In genomic region chr1:168468822-168469221, GRCh38 we compare ENCODE assay signal across 15 cellular contexts.
A peak's percentile ranks its signal among the peaks of the same experiment; 100 is the strongest.
DNase-seq lines count a peak whose midpoint lies in the region; ATAC-seq, FAIRE-seq and TF ChIP-seq lines count a peak whose summit lies in the region.
"Had no signal": no experiment of that assay in that cellular context is flagged by ENCODE, and none has a peak within 500 bp of the region (broad histone marks: within the 10 kb centered on the region; RNA-seq: fewer than 3 reads in every experiment).

No MANE protein-coding gene starts in this region.

- ATAC-seq in activated naive CD8-positive, alpha-beta T cell treated with anti-CD3 and anti-CD28 coated beads, Interleukin-2, amount 10 ng/mL, durations not matched to agents 7 days and 5 days (ENCODE audit: low read depth): no peak
- no peak for ATAC-seq in HG03095 (IDR thresholded peaks at IDR 0.05; ENCODE audit: unreplicated experiment)

- H3K36me3 ChIP-seq in CD4-positive, alpha-beta memory T cell (ENCODE audit: insufficient read depth, low read length): no peaks in the 10 kb centered on the region
- no peaks in the 10 kb centered on the region for H3K36me3 ChIP-seq in GM23248 (ENCODE audit: low read depth)
- H3K36me3 ChIP-seq in sigmoid colon: no peaks in the 10 kb centered on the region
- H3K36me3 ChIP-seq in neural progenitor cell: no peaks in the 10 kb centered on the region
- H3K36me3 ChIP-seq: right atrium auricular region had no signal

- H3K9me3 ChIP-seq in CD4-positive, alpha-beta memory T cell (ENCODE audit: control insufficient read depth in 1 of 2, low read length in 2 of 2): no peaks in the 10 kb centered on the region
- no peaks in the 10 kb centered on the region for H3K9me3 ChIP-seq in GM23248 (ENCODE audit: low read depth)
- no peaks in the 10 kb centered on the region for H3K9me3 ChIP-seq in sigmoid colon
- no peaks in the 10 kb centered on the region for H3K9me3 ChIP-seq in neural progenitor cell (ENCODE audit: low read depth)
- H3K9me3 ChIP-seq: right atrium auricular region had no signal

- no peak for FAIRE-seq in frontal cortex (lab: Jason Lieb, UNC)
- FAIRE-seq: D721Med, TTC549 had no signal

- H3K27me3 ChIP-seq in CD4-positive, alpha-beta memory T cell (ENCODE audit: insufficient read depth, low read length): no peaks in the 10 kb centered on the region
- H3K27me3 ChIP-seq in GM23248 (replicated peaks; ENCODE audit: insufficient read depth) (no peaks in the 10 kb centered on the region), sigmoid colon (no peaks in the 10 kb centered on the region), neural progenitor cell (no peaks in the 10 kb centered on the region)
- H3K27me3 ChIP-seq: right atrium auricular region had no signal

- H4K20me1 ChIP-seq in GM23248 (ENCODE audit: insufficient read depth) (no peaks in the 10 kb centered on the region), neural progenitor cell (ENCODE audit: low read depth) (no peaks in the 10 kb centered on the region)

- CTCF ChIA-PET in CD4-positive, alpha-beta memory T cell (lab: Charles Lee; ENCODE audit: partially characterized antibody): interaction anchor here (1.0 to 3.5 kb wide), 7 partner anchors 9 to 126 kb away, joined by 3 to 21 read pairs (median 6); no protein-coding TSS in a partner anchor

- H3K4me1 ChIP-seq in CD4-positive, alpha-beta memory T cell (ENCODE audit: insufficient read depth, low read length): peaks cover 58% of the 10 kb centered on the region
- H3K4me1 ChIP-seq in GM23248 (ENCODE audit: insufficient read depth) (peaks cover 44% of the 10 kb centered on the region), sigmoid colon (peaks cover 0 to 56% (median 53%) of the 10 kb centered on the region in 4 donors), neural progenitor cell (peaks cover 4% of the 10 kb centered on the region)

- H3K4me2 ChIP-seq in GM23248 (ENCODE audit: unreplicated experiment): peak overlapping the region; percentile 72
- H3K4me2 ChIP-seq in neural progenitor cell: no peak overlapping the region

- in situ Hi-C loops in GM23248 (cut with MboI): no loop called here

- peaks cover 7% of the 10 kb centered on the region in 2 donors for H3K36me3 Mint-ChIP-seq in CD4-positive, alpha-beta memory T cell
- H3K36me3 Mint-ChIP-seq in activated naive CD8-positive, alpha-beta T cell treated with anti-CD3 and anti-CD28 coated beads, Interleukin-2, amount 10 ng/mL, durations not matched to agents 7 days and 5 days: peaks cover 36% of the 10 kb centered on the region
- H3K36me3 Mint-ChIP-seq in neural progenitor cell: no peaks in the 10 kb centered on the region

- peak overlapping the region in 5 of 8 donors; percentile 4 to 76 (median 15) for H3K4me3 Mint-ChIP-seq in CD4-positive, alpha-beta memory T cell
- H3K4me3 Mint-ChIP-seq in activated naive CD8-positive, alpha-beta T cell treated with anti-CD3 and anti-CD28 coated beads, Interleukin-2, amount 10 ng/mL, durations not matched to agents 7 days and 5 days: no peak overlapping the region
- no peak overlapping the region for H3K4me3 Mint-ChIP-seq in neural progenitor cell

- no peaks in the 10 kb centered on the region for H3K79me2 ChIP-seq in GM23248 (ENCODE audit: insufficient read depth)
- no peaks in the 10 kb centered on the region for H3K79me2 ChIP-seq in neural progenitor cell (ENCODE audit: low read depth)

- no peak for TF ChIP-seq POLR2A in sigmoid colon (IDR thresholded peaks at IDR 0.05)

- intact Hi-C loops in CD4-positive, alpha-beta memory T cell (cut with micrococcal nuclease): loop anchor here (5.0 kb wide), 2 partner anchors 43 to 63 kb away; no protein-coding TSS in a partner anchor
- intact Hi-C loops in sigmoid colon (cut with DNase I): no loop called here

- H2AFZ ChIP-seq in GM23248 (no peak overlapping the region), neural progenitor cell (replicated peaks) (no peak overlapping the region)

- peaks cover 53 to 75% (median 64%) of the 10 kb centered on the region in 4 donors for H3K4me1 Mint-ChIP-seq in CD4-positive, alpha-beta memory T cell
- peaks cover 73% of the 10 kb centered on the region for H3K4me1 Mint-ChIP-seq in activated naive CD8-positive, alpha-beta T cell treated with anti-CD3 and anti-CD28 coated beads, Interleukin-2, amount 10 ng/mL, durations not matched to agents 7 days and 5 days
- peaks cover 27% of the 10 kb centered on the region for H3K4me1 Mint-ChIP-seq in neural progenitor cell

- TF ChIP-seq EP300 in sigmoid colon (IDR thresholded peaks at IDR 0.05): no peak

- H3K4me3 ChIP-seq in CD4-positive, alpha-beta memory T cell (ENCODE audit: low read length in 2 of 2): no peak overlapping the region
- H3K4me3 ChIP-seq in GM23248 (no peak overlapping the region), sigmoid colon (no peak overlapping the region), neural progenitor cell (no peak overlapping the region)
- H3K4me3 ChIP-seq: right atrium auricular region had no signal

- no peak overlapping the region for H3K27ac ChIP-seq in CD4-positive, alpha-beta memory T cell (ENCODE audit: low read depth, low read length)
- H3K27ac ChIP-seq in GM23248 (peak overlapping the region; percentile 38; the same call in 1 of the 2 replicates), sigmoid colon (peak overlapping the region; percentile 19 to 64 (median 40)), neural progenitor cell (no peak overlapping the region)
- H3K27ac ChIP-seq: right atrium auricular region had no signal

- TF ChIP-seq CTCF in sigmoid colon (IDR thresholded peaks at IDR 0.05) (no peak), neural progenitor cell (IDR thresholded peaks at IDR 0.05) (no peak)

- no peaks in the 10 kb centered on the region for H3K27me3 Mint-ChIP-seq in CD4-positive, alpha-beta memory T cell
- H3K27me3 Mint-ChIP-seq in activated naive CD8-positive, alpha-beta T cell treated with anti-CD3 and anti-CD28 coated beads, Interleukin-2, amount 10 ng/mL, durations not matched to agents 7 days and 5 days: no peaks in the 10 kb centered on the region
- H3K27me3 Mint-ChIP-seq in neural progenitor cell (ENCODE audit: insufficient read depth, low read depth): no peaks in the 10 kb centered on the region

- POLR2A ChIA-PET in CD4-positive, alpha-beta memory T cell (lab: Charles Lee; ENCODE audit: partially characterized antibody): interaction anchor here (0.6 to 4.2 kb wide), 11 partner anchors 10 to 67 kb away, joined by 3 to 20 read pairs (median 6); no protein-coding TSS in a partner anchor
- POLR2A ChIA-PET in activated naive CD8-positive, alpha-beta T cell treated with anti-CD3 and anti-CD28 coated beads, Interleukin-2, amount 10 ng/mL, durations not matched to agents 7 days and 5 days (lab: Charles Lee): interaction anchor here (1.3 to 6.4 kb wide), 4 partner anchors 26 to 67 kb away, joined by 3 to 104 read pairs (median 12); no protein-coding TSS in a partner anchor

- H3F3A ChIP-seq in GM23248 (ENCODE audit: insufficient read depth) (peaks cover 45% of the 10 kb centered on the region), neural progenitor cell (ENCODE audit: low read depth) (peaks cover 9% of the 10 kb centered on the region)

- H3K27ac Mint-ChIP-seq in CD4-positive, alpha-beta memory T cell: peak overlapping the region in 5 of 7 donors; percentile 25 to 89 (median 87)
- peak overlapping the region; percentile 27 for H3K27ac Mint-ChIP-seq in activated naive CD8-positive, alpha-beta T cell treated with anti-CD3 and anti-CD28 coated beads, Interleukin-2, amount 10 ng/mL, durations not matched to agents 7 days and 5 days
- no peak overlapping the region for H3K27ac Mint-ChIP-seq in neural progenitor cell

- no peak for DNase-seq in CD4-positive, alpha-beta memory T cell
- DNase-seq in GM23248: no peak
- DNase-seq in activated naive CD8-positive, alpha-beta T cell treated with anti-CD3 and anti-CD28 coated beads, Interleukin-2, amount 10 ng/mL, durations not matched to agents 7 days and 5 days: no peak
- no peak for DNase-seq in sigmoid colon
- no peak for DNase-seq in frontal cortex (ENCODE audit: low spot score in 2 of 2)
- DNase-seq in neural progenitor cell (ENCODE audit: low spot score): no peak
- DNase-seq: activated CD4-positive, alpha-beta T cell treated with anti-CD3 and anti-CD28 coated beads, Interleukin-2, amount 50 U/mL, for 1 hour; activated T-cell treated with anti-CD3 and anti-CD28 coated beads, Interleukin-2, amount 50 U/mL, for 48 hours; amniotic stem cell; KBM-7; NCI-H1048 had no signal

- H3K9ac ChIP-seq in GM23248: no peak overlapping the region
- H3K9ac ChIP-seq in neural progenitor cell: no peak overlapping the region

- peaks cover 0 to 8% (median 5%) of the 10 kb centered on the region in 8 donors for H3K9me3 Mint-ChIP-seq in CD4-positive, alpha-beta memory T cell
- peaks cover 22% of the 10 kb centered on the region for H3K9me3 Mint-ChIP-seq in activated naive CD8-positive, alpha-beta T cell treated with anti-CD3 and anti-CD28 coated beads, Interleukin-2, amount 10 ng/mL, durations not matched to agents 7 days and 5 days
- peaks cover 8% of the 10 kb centered on the region for H3K9me3 Mint-ChIP-seq in neural progenitor cell

- no peaks in the 10 kb centered on the region for H3K9me2 ChIP-seq in GM23248 (ENCODE audit: insufficient read depth)

Comparison
In these comparisons a context has a peak if more than half of its experiments do, and no peak if none do; other contexts are left out.
1. H3K27ac ChIP-seq: peak in GM23248 (single experiment) and sigmoid colon (4 of 4); none in CD4-positive, alpha-beta memory T cell (single experiment) and neural progenitor cell (single experiment).
2. H3K4me3 Mint-ChIP-seq: peak in CD4-positive, alpha-beta memory T cell (5 of 8); none in activated naive CD8-positive, alpha-beta T cell treated with anti-CD3 and anti-CD28 coated beads, Interleukin-2, amount 10 ng/mL, durations not matched to agents 7 days and 5 days (single experiment) and neural progenitor cell (single experiment).